20 cellular contexts compared by ENCODE assay signal in the genomic region with DNA sequence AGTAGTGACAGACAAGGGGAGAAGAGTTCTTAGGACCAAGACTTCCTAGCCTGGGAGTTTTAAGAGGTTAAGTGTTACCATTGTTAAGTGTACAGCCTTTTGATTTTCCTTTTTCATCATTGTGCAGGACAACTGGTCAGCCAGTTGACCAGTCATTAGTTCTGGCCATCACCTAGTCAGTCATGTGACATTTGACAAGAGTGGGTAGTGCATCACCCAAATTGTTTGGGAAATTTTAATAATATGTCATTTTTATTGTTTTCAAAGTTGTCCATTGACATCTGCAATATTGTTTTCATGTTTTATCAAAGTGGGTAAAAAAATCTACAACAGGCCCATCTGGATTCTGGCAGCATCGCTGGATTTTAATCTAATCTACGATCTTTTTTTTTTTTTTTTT. TPM values are rescaled to one million over a fixed set of nuclear protein-coding genes. Genes with fewer than 3 reads are reported as not detected.
DNase-seq lines count a peak whose midpoint lies in the region; ATAC-seq, FAIRE-seq and TF ChIP-seq lines count a peak whose summit lies in the region.
"Had no signal": no experiment of that assay in that cellular context is flagged by ENCODE, and none has a peak within 500 bp of the region (broad histone marks: within the 10 kb centered on the region; RNA-seq: fewer than 3 reads in every experiment).

No MANE protein-coding gene starts in this region.

- no peak for TF ChIP-seq RAD21 in H1 (IDR thresholded peaks at IDR 0.05 in 1 of 2, conservative IDR thresholded peaks at IDR 0.05 in 1 of 2; ENCODE audit: low read depth in 2 of 2, low read length in 2 of 2)

- no peak overlapping the region for H3K4me3 ChIP-seq in H1 (ENCODE audit: extremely low read depth in 1 of 4, insufficient read depth in 2 of 4, low read depth in 3 of 4, low read length in 4 of 4)
- H3K4me3 ChIP-seq: BLaER1 treated with 17β-estradiol and CSF1 and Interleukin-3, amounts not matched to agents 10 nM and 100 nM; GM12878 had no signal

- no peak for DNase-seq in activated T-cell treated with anti-CD3 and anti-CD28 coated beads, Interleukin-2, amount 50 U/mL, for 24 hours
- DNase-seq in activated T-cell treated with anti-CD3 and anti-CD28 coated beads, Interleukin-2, amount 50 U/mL, for 72 hours = no peak
- DNase-seq in H1 (ENCODE audit: low read depth in 1 of 2, low spot score in 2 of 2) = no peak
- DNase-seq in mesothelial cell of epicardium (ENCODE audit: low spot score in 2 of 2, unreplicated experiment in 2 of 2) = no peak
- DNase-seq in NCI-H510A treated with DMSO at 0.1 percent for 48 hours (lab: John Stamatoyannopoulos, UW) = no peak
- DNase-seq in effector CD4-positive, alpha-beta T cell = no peak
- DNase-seq in NCI-H2107 (lab: John Stamatoyannopoulos, UW) = no peak
- DNase-seq: CD8-positive, alpha-beta T cell; DMS 273 treated with DMSO at 0.1 percent for 48 hours; DMS53; DND-41; EL; HCEC 1CT; IMR-90 had no signal

- no peak overlapping the region for H2BK20ac ChIP-seq in H1 (ENCODE audit: low read length)

- TF ChIP-seq EP300 in H1 (IDR thresholded peaks at IDR 0.05; ENCODE audit: borderline replicate concordance in 1 of 2, low read depth in 2 of 2, low read length in 2 of 2) = no peak

- no peak overlapping the region for H3K56ac ChIP-seq in H1 (replicated peaks; ENCODE audit: insufficient read length, low read depth, low read length)

- H3K27ac Mint-ChIP-seq in activated T-cell treated with anti-CD3 and anti-CD28 coated beads, Interleukin-2, amount 50 U/mL, for 24 hours = peak overlapping the region; percentile 20
- no peak overlapping the region for H3K27ac Mint-ChIP-seq in activated T-cell treated with anti-CD3 and anti-CD28 coated beads, Interleukin-2, amount 50 U/mL, for 72 hours
- H3K27ac Mint-ChIP-seq in mesothelial cell of epicardium = peak overlapping the region; percentile 23
- H3K27ac Mint-ChIP-seq: B cell had no signal

- H4K8ac ChIP-seq in H1 (ENCODE audit: extremely low read depth, insufficient read depth, low read length) = no peak overlapping the region

- no peak overlapping the region for H3K4me3 Mint-ChIP-seq in activated T-cell treated with anti-CD3 and anti-CD28 coated beads, Interleukin-2, amount 50 U/mL, for 24 hours
- H3K4me3 Mint-ChIP-seq in activated T-cell treated with anti-CD3 and anti-CD28 coated beads, Interleukin-2, amount 50 U/mL, for 72 hours = no peak overlapping the region
- no peak overlapping the region for H3K4me3 Mint-ChIP-seq in mesothelial cell of epicardium
- H3K4me3 Mint-ChIP-seq: B cell; CD8-positive, alpha-beta T cell had no signal

- no peak overlapping the region for H3K9ac ChIP-seq in H1 (replicated peaks in 1 of 4; ENCODE audit: extremely low read depth in 1 of 4, low read depth in 3 of 4, low read length in 3 of 4)
- H3K9ac ChIP-seq: BLaER1 treated with 17β-estradiol and CSF1 and Interleukin-3, amounts not matched to agents 10 nM and 100 nM had no signal

- no peak overlapping the region for H2AFZ ChIP-seq in H1 (ENCODE audit: low read length)

- H2BK15ac ChIP-seq in H1 (ENCODE audit: low read length) = no peak overlapping the region

- H3K23ac ChIP-seq in H1 (ENCODE audit: insufficient read length) = no peak overlapping the region

- H3K9me3 Mint-ChIP-seq in activated T-cell treated with anti-CD3 and anti-CD28 coated beads, Interleukin-2, amount 50 U/mL, for 24 hours = no peaks in the 10 kb centered on the region
- H3K9me3 Mint-ChIP-seq in activated T-cell treated with anti-CD3 and anti-CD28 coated beads, Interleukin-2, amount 50 U/mL, for 72 hours = no peaks in the 10 kb centered on the region
- peaks cover 11% of the 10 kb centered on the region for H3K9me3 Mint-ChIP-seq in mesothelial cell of epicardium

- H2BK12ac ChIP-seq in H1 (ENCODE audit: low read depth, low read length) = no peak overlapping the region

- H3K79me1 ChIP-seq in H1 (ENCODE audit: low read depth, low read length) = peaks cover 6% of the 10 kb centered on the region; the same call in 1 of the 2 replicates

- H3K36me3 ChIP-seq in H1 (ENCODE audit: control insufficient read depth in 2 of 4, insufficient read depth in 4 of 4, low read length in 3 of 4) = peaks cover 0 to 21% (median 1%) of the 10 kb centered on the region in 4 experiments; a peak in 5 of 8 replicates

- no peak overlapping the region for H3K27ac ChIP-seq in H1 (ENCODE audit: low read depth, low read length)
- H3K27ac ChIP-seq: BLaER1 treated with 17β-estradiol and CSF1 and Interleukin-3, amounts not matched to agents 10 nM and 100 nM had no signal

- peaks cover 88 to 100% of the 10 kb centered on the region in 2 experiments for H3K79me2 ChIP-seq in H1 (ENCODE audit: control insufficient read depth in 1 of 2, insufficient read depth in 2 of 2, low read length in 2 of 2)

- H3K23me2 ChIP-seq in H1 (ENCODE audit: low read depth, low read length) = no peaks in the 10 kb centered on the region

- no peak for TF ChIP-seq POLR2A in H1 (IDR thresholded peaks at IDR 0.05; ENCODE audit: control extremely low read depth in 1 of 2, low read depth in 2 of 2, low read length in 2 of 2)

- no peak for TF ChIP-seq CTCF in H1 (IDR thresholded peaks at IDR 0.05; ENCODE audit: control extremely low read depth in 1 of 3, insufficient read depth in 1 of 3, low read depth in 1 of 3, low read length in 3 of 3)
- no peak for TF ChIP-seq CTCF in mesothelial cell of epicardium (IDR thresholded peaks at IDR 0.05; ENCODE audit: unreplicated experiment)

- no peak overlapping the region for H3K14ac ChIP-seq in H1 (ENCODE audit: insufficient read length)

- H3K36me3 Mint-ChIP-seq in activated T-cell treated with anti-CD3 and anti-CD28 coated beads, Interleukin-2, amount 50 U/mL, for 24 hours (ENCODE audit: low read depth) = peaks cover 95% of the 10 kb centered on the region
- peaks cover 4 to 44% of the 10 kb centered on the region in 2 donors for H3K36me3 Mint-ChIP-seq in activated T-cell treated with anti-CD3 and anti-CD28 coated beads, Interleukin-2, amount 50 U/mL, for 72 hours (ENCODE audit: insufficient read depth in 2 of 2)
- H3K36me3 Mint-ChIP-seq in mesothelial cell of epicardium = peaks cover 40% of the 10 kb centered on the region

- H2BK120ac ChIP-seq in H1 (replicated peaks; ENCODE audit: low read depth, low read length) = no peak overlapping the region

- H4K5ac ChIP-seq in H1 (ENCODE audit: insufficient read length, low read depth, low read length) = no peak overlapping the region

- 96% methylated on average over 2 of the region's 2 CpGs; no CpG with 5 or more reads in 1 of the 2 experiments for WGBS in H1 (ENCODE audit: extremely low coverage in 1 of 2, insufficient coverage in 1 of 2, insufficient read length in 1 of 2, insufficient replicate concordance in 2 of 2, low coverage in 1 of 2, low lambda C conversion rate in 2 of 2, missing lambda C conversion rate in 1 of 2), 2 experiments

- CTCF ChIA-PET in H1 (lab: Charles Lee; ENCODE audit: partially characterized antibody) = no interaction called here

- POLR2A ChIA-PET in H1 (lab: Charles Lee; ENCODE audit: partially characterized antibody) = interaction anchor here (1.4 to 4.2 kb wide), 5 partner anchors 9 to 75 kb away, joined by 3 to 14 read pairs (median 8); partner anchors contain the start of gene SINHCAF

- no peak overlapping the region for H4K91ac ChIP-seq in H1 (replicated peaks; ENCODE audit: insufficient read length, low read length)

- H3K4me1 Mint-ChIP-seq in activated T-cell treated with anti-CD3 and anti-CD28 coated beads, Interleukin-2, amount 50 U/mL, for 24 hours (ENCODE audit: low read depth) = peaks cover 71% of the 10 kb centered on the region
- peaks cover 75% of the 10 kb centered on the region for H3K4me1 Mint-ChIP-seq in activated T-cell treated with anti-CD3 and anti-CD28 coated beads, Interleukin-2, amount 50 U/mL, for 72 hours (ENCODE audit: low read depth)
- peaks cover 20% of the 10 kb centered on the region for H3K4me1 Mint-ChIP-seq in mesothelial cell of epicardium

- no peak for ATAC-seq in activated T-cell treated with anti-CD3 and anti-CD28 coated beads, Interleukin-2, amount 50 U/mL, for 72 hours (replicated peaks in 1 of 2)
- ATAC-seq: CD8-positive, alpha-beta T cell; GM12878 had no signal

- H3K4ac ChIP-seq in H1 (replicated peaks; ENCODE audit: insufficient read length, low read depth, low read length) = no peak overlapping the region

- peaks cover 4 to 23% (median 12%) of the 10 kb centered on the region in 4 experiments for H3K4me1 ChIP-seq in H1 (replicated peaks in 1 of 4; ENCODE audit: control insufficient read depth in 3 of 4, insufficient read depth in 4 of 4, low read length in 3 of 4)

- no peaks in the 10 kb centered on the region for H3K9me3 ChIP-seq in H1 (ENCODE audit: insufficient read depth in 2 of 2, low read depth in 1 of 2, low read length in 1 of 2)

- H3K4me2 ChIP-seq in H1 (ENCODE audit: insufficient read depth in 1 of 2, low read depth in 2 of 2, low read length in 2 of 2) = 0 out of 4 replicates have a peak overlapping the region, but pooled peaks of 1 of the 2 experiments have one; percentile 10
- H3K4me2 ChIP-seq: BLaER1 treated with 17β-estradiol and CSF1 and Interleukin-3, amounts not matched to agents 10 nM and 100 nM had no signal

- no peak for FAIRE-seq in H1 (lab: Jason Lieb, UNC)
- FAIRE-seq: GM12878, GM19239, H54, HTR-8/SVneo had no signal

- H3K27me3 ChIP-seq in H1 (replicated peaks in 1 of 4; ENCODE audit: control insufficient read depth in 3 of 4, extremely low read depth in 1 of 4, insufficient read depth in 3 of 4, low read length in 3 of 4) = no peaks in the 10 kb centered on the region
- H3K27me3 ChIP-seq: BLaER1 treated with 17β-estradiol and CSF1 and Interleukin-3, amounts not matched to agents 10 nM and 100 nM had no signal

- no peak overlapping the region for H3K18ac ChIP-seq in H1 (ENCODE audit: extremely low read depth, low read length)

- no peak overlapping the region for H2BK5ac ChIP-seq in H1 (ENCODE audit: low read depth, low read length)

- H4K20me1 ChIP-seq in H1 (replicated peaks in 1 of 2; ENCODE audit: control insufficient read depth in 1 of 2, insufficient read depth in 2 of 2, low read length in 2 of 2) = peaks cover 58 to 64% of the 10 kb centered on the region in 2 experiments

- H3K27me3 Mint-ChIP-seq in activated T-cell treated with anti-CD3 and anti-CD28 coated beads, Interleukin-2, amount 50 U/mL, for 24 hours = no peaks in the 10 kb centered on the region
- no peaks in the 10 kb centered on the region for H3K27me3 Mint-ChIP-seq in activated T-cell treated with anti-CD3 and anti-CD28 coated beads, Interleukin-2, amount 50 U/mL, for 72 hours (ENCODE audit: low read depth)
- no peaks in the 10 kb centered on the region for H3K27me3 Mint-ChIP-seq in mesothelial cell of epicardium (ENCODE audit: low read depth)
- H3K27me3 Mint-ChIP-seq: B cell had no signal

- no peak overlapping the region for H2AK5ac ChIP-seq in H1 (ENCODE audit: low read depth, low read length)

RNA-seq across cellular contexts. Expression of gene SINHCAF, which starts 15.5 kb away (rescaled TPM):
- 100 to 1,000 TPM; 189 to 216 TPM for total RNA-seq in activated T-cell treated with anti-CD3 and anti-CD28 coated beads, Interleukin-2, amount 50 U/mL, for 72 hours
- total RNA-seq in H1 (2021; fragmentation: NEBNext Ultra II Directional; extraction: Animal tissue kit (Norgen Biotek cat#: 25700)) = 536 and 576 TPM in 2 replicates
- polyA plus RNA-seq in H1 (2011; rRNA removed) = 86.5 and 138 TPM in 2 replicates
- 177 TPM for polyA plus RNA-seq in H1 (2011; cell fraction: cytosol; rRNA removed)
- 60.0 TPM for polyA plus RNA-seq in H1 (2011; cell fraction: nucleus; rRNA removed)
- 203 to 395 TPM (median 221 TPM) in 4 replicates for polyA plus RNA-seq in H1 (2012, experiment 1 of 2)
- polyA plus RNA-seq in H1 (2012, experiment 2 of 2) = 62.3 TPM
- 326 TPM for polyA plus RNA-seq in H1 (2013, experiment 1 of 2)
- 349 TPM for polyA plus RNA-seq in H1 (2013, experiment 2 of 2)
- polyA minus RNA-seq in H1 (2011; rRNA and poly(A)+ RNA removed) = 140 and 200 TPM in 2 replicates
- polyA minus RNA-seq in H1 (2011; cell fraction: cytosol; rRNA and poly(A)+ RNA removed) = 186 TPM
- 178 TPM for polyA minus RNA-seq in H1 (2011; cell fraction: nucleus; rRNA and poly(A)+ RNA removed)
- total RNA-seq in mesothelial cell of epicardium = 241 to 262 TPM (median 246 TPM) in 3 replicates
